Comparison of ENCODE assay signal across 2 cellular contexts in the genomic region with DNA sequence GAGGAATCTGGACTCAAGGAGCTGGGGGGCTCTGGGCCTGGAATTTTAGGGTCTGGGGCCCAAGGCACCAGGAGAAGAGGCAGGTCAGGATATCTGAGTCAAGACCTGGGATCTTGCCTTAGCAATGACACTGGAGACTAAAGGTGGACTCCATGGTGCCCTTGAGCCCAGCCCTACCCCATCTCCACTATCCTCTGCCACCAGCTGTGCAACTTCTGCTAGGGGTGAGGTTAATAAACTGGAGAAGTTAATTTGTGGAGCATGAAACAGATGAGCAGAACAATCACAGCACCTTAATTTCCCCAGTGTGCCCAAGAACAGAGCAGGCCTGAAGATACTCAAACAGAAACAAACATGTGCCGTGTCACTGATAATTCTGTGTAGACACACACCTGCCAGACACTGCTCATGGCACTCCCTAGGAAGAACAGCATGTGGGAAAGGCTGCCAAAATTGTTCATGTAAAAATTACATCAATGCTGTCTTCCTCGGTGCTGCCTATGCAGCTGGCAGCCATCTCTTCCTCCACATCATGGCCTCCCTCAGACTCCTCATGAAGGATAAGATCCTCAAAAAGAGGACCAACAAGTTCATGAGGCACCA.
TF ChIP-seq lines count a peak whose summit lies in the region.

No MANE protein-coding gene starts in this region.

TF ChIP-seq in GM12891, 5 proteins besides CTCF, POLR2A, EP300 and RAD21:
- TF ChIP-seq TAF1 (IDR thresholded peaks at IDR 0.05; ENCODE audit: low read depth, low read length): no peak
- 0 out of 2 replicates have a peak, but pooled peaks have one; percentile 29 for TF ChIP-seq POLR2AphosphoS5 (IDR thresholded peaks at IDR 0.05; ENCODE audit: low read depth, low read length)
TF ChIP-seq in GM12891: peak in this region for 1.

TF ChIP-seq in GM12878, 131 proteins besides CTCF, POLR2A, EP300 and RAD21:
- TF ChIP-seq SP1 (IDR thresholded peaks at IDR 0.05; ENCODE audit: low read depth, low read length) (no peak), JUND (IDR thresholded peaks at IDR 0.05; ENCODE audit: low read depth, low read length) (no peak), POLR2AphosphoS5 (IDR thresholded peaks at IDR 0.05; ENCODE audit: low read length) (peak; percentile 74; the same call in 1 of the 2 replicates), MXI1 (IDR thresholded peaks at IDR 0.05; ENCODE audit: low read depth, low read length) (0 out of 2 replicates have a peak, but pooled peaks have one; percentile 4), RBBP5 (conservative IDR thresholded peaks at IDR 0.05) (no peak)
